ENCODE assay signal across 10 cellular contexts in genomic region chr12:68373836-68374314, GRCh38. TPM values are rescaled to one million over a fixed set of nuclear protein-coding genes. Genes with fewer than 3 reads are reported as not detected.
DNase-seq lines count a peak whose midpoint lies in the region; ATAC-seq and TF ChIP-seq lines count a peak whose summit lies in the region.
"Had no signal": no experiment of that assay in that cellular context is flagged by ENCODE, and none has a peak within 500 bp of the region (broad histone marks: within the 10 kb centered on the region; RNA-seq: fewer than 3 reads in every experiment).

No MANE protein-coding gene starts in this region.

- TF ChIP-seq RAD21 in IMR-90 (IDR thresholded peaks at IDR 0.05; ENCODE audit: low read length): no peak

- dilution Hi-C loops in IMR-90 (cut with HindIII; ENCODE audit: low sequenced_read_pairs, unreplicated experiment): no loop called here

- H3K4me2 ChIP-seq in IMR-90 (ENCODE audit: low read depth, low read length) (no peak overlapping the region), neural progenitor cell (no peak overlapping the region)

- H3K27me3 ChIP-seq in IMR-90 (ENCODE audit: control insufficient read depth, insufficient read depth, low read length) (no peaks in the 10 kb centered on the region; the same call in none of the 2 replicates), neural progenitor cell (no peaks in the 10 kb centered on the region)
- H3K27me3 ChIP-seq: SJSA1 had no signal

- DNase-seq in GDM1 (lab: John Stamatoyannopoulos, UW) (peak; percentile 60), IMR-90 (no peak), H4 (ENCODE audit: low spot score) (no peak), GM03348 (ENCODE audit: low spot score) (no peak), neural progenitor cell (ENCODE audit: low spot score) (no peak), middle frontal gyrus (ENCODE audit: extremely low spot score, low spot score) (no peak)
- DNase-seq in activated naive CD8-positive, alpha-beta T cell treated with anti-CD3 and anti-CD28 coated beads, Interleukin-2, amount 10 ng/mL, durations not matched to agents 7 days and 5 days: no peak

- no peaks in the 10 kb centered on the region for H4K20me1 ChIP-seq in IMR-90 (ENCODE audit: insufficient read depth, low read length)
- no peaks in the 10 kb centered on the region for H4K20me1 ChIP-seq in neural progenitor cell (ENCODE audit: low read depth)

- CTCF ChIA-PET in IMR-90 (lab: Yijun Ruan, JAX): no interaction called here

- H2AFZ ChIP-seq in IMR-90 (replicated peaks; ENCODE audit: low read length, poor library complexity): no peak overlapping the region
- H2AFZ ChIP-seq in neural progenitor cell (replicated peaks): no peak overlapping the region

- H3K79me2 ChIP-seq in neural progenitor cell (ENCODE audit: low read depth): no peaks in the 10 kb centered on the region

- no peak overlapping the region for H2BK5ac ChIP-seq in IMR-90 (ENCODE audit: low read depth, low read length, poor library complexity, severe bottlenecking)

- no TSS peak for BruUV-seq in IMR-90 (replicated peaks; lab: Mats Ljungman, UMichigan)

- peaks cover 2% of the 10 kb centered on the region for H3K9me3 Mint-ChIP-seq in activated naive CD8-positive, alpha-beta T cell treated with anti-CD3 and anti-CD28 coated beads, Interleukin-2, amount 10 ng/mL, durations not matched to agents 7 days and 5 days
- H3K9me3 Mint-ChIP-seq in neural progenitor cell: no peaks in the 10 kb centered on the region

- no peak overlapping the region for H4K8ac ChIP-seq in IMR-90 (ENCODE audit: low read depth in 2 of 2, low read length in 2 of 2)

- no peak overlapping the region for H3K4me3 Mint-ChIP-seq in activated naive CD8-positive, alpha-beta T cell treated with anti-CD3 and anti-CD28 coated beads, Interleukin-2, amount 10 ng/mL, durations not matched to agents 7 days and 5 days
- H3K4me3 Mint-ChIP-seq in neural progenitor cell: no peak overlapping the region

- no peak overlapping the region for H4K5ac ChIP-seq in IMR-90 (ENCODE audit: low read depth, low read length)

- no peak overlapping the region for H2BK20ac ChIP-seq in IMR-90 (ENCODE audit: low read depth, low read length)

- H2AK9ac ChIP-seq in IMR-90 (replicated peaks; ENCODE audit: low read depth, low read length, poor library complexity): peak overlapping the region; percentile 44

- peaks cover 2% of the 10 kb centered on the region for H3K36me3 Mint-ChIP-seq in activated naive CD8-positive, alpha-beta T cell treated with anti-CD3 and anti-CD28 coated beads, Interleukin-2, amount 10 ng/mL, durations not matched to agents 7 days and 5 days
- no peaks in the 10 kb centered on the region for H3K36me3 Mint-ChIP-seq in neural progenitor cell

- no peaks in the 10 kb centered on the region for H3K9me3 ChIP-seq in IMR-90 (ENCODE audit: control insufficient read depth, insufficient read depth, low read length)
- H3K9me3 ChIP-seq in neural progenitor cell (ENCODE audit: low read depth): no peaks in the 10 kb centered on the region
- H3K9me3 ChIP-seq: SJSA1 had no signal

- H3K4me1 Mint-ChIP-seq in activated naive CD8-positive, alpha-beta T cell treated with anti-CD3 and anti-CD28 coated beads, Interleukin-2, amount 10 ng/mL, durations not matched to agents 7 days and 5 days: peaks cover 23% of the 10 kb centered on the region
- peaks cover 17% of the 10 kb centered on the region for H3K4me1 Mint-ChIP-seq in neural progenitor cell

- POLR2A ChIA-PET in IMR-90 (lab: Charles Lee; ENCODE audit: unreplicated experiment): no interaction called here
- POLR2A ChIA-PET in activated naive CD8-positive, alpha-beta T cell treated with anti-CD3 and anti-CD28 coated beads, Interleukin-2, amount 10 ng/mL, durations not matched to agents 7 days and 5 days (lab: Charles Lee): interaction anchor here (0.9 to 2.8 kb wide), 4 partner anchors 10 to 237 kb away, joined by 3 to 12 read pairs (median 3); partner anchors contain the start of gene RAP1B

- H4K91ac ChIP-seq in IMR-90 (ENCODE audit: insufficient read depth, low read depth, low read length): no peak overlapping the region

- H2BK15ac ChIP-seq in IMR-90 (ENCODE audit: low read depth, low read length): no peak overlapping the region

- no peak overlapping the region for H3K9ac ChIP-seq in IMR-90 (ENCODE audit: low read depth, low read length)
- no peak overlapping the region for H3K9ac ChIP-seq in neural progenitor cell

- H3K56ac ChIP-seq in IMR-90 (ENCODE audit: extremely low read depth, insufficient read depth, low read length): no peak overlapping the region

- no peak overlapping the region for H2AK5ac ChIP-seq in IMR-90 (ENCODE audit: low read depth, low read length)

- no peak overlapping the region for H3K23ac ChIP-seq in IMR-90 (ENCODE audit: low read depth, low read length)

- H3K4me1 ChIP-seq in IMR-90 (ENCODE audit: control insufficient read depth, insufficient read depth, low read length): no peaks in the 10 kb centered on the region
- H3K4me1 ChIP-seq in neural progenitor cell: no peaks in the 10 kb centered on the region

- H3K27ac Mint-ChIP-seq in activated naive CD8-positive, alpha-beta T cell treated with anti-CD3 and anti-CD28 coated beads, Interleukin-2, amount 10 ng/mL, durations not matched to agents 7 days and 5 days: peak overlapping the region; percentile 23
- H3K27ac Mint-ChIP-seq in neural progenitor cell: no peak overlapping the region

- H3K9me1 ChIP-seq in IMR-90 (ENCODE audit: insufficient read depth, low read length): no peaks in the 10 kb centered on the region; the same call in 1 of the 2 replicates

- in situ Hi-C loops in IMR-90 (cut with MboI; ENCODE audit: low sequenced_read_pairs): loop anchor here (25.0 kb wide), 1 partner anchor 313 kb away; the partner anchor contains the start of gene NUP107

- no peaks in the 10 kb centered on the region for H3K27me3 Mint-ChIP-seq in activated naive CD8-positive, alpha-beta T cell treated with anti-CD3 and anti-CD28 coated beads, Interleukin-2, amount 10 ng/mL, durations not matched to agents 7 days and 5 days
- H3K27me3 Mint-ChIP-seq in neural progenitor cell (ENCODE audit: insufficient read depth, low read depth): peaks cover 2% of the 10 kb centered on the region

- no peak overlapping the region for H3K18ac ChIP-seq in IMR-90 (ENCODE audit: low read depth, low read length)

- H3K4me3 ChIP-seq in IMR-90 (ENCODE audit: insufficient read depth, low read depth, low read length) (no peak overlapping the region), neural progenitor cell (no peak overlapping the region)
- H3K4me3 ChIP-seq: SJSA1 had no signal

- H3K36me3 ChIP-seq in IMR-90 (ENCODE audit: control insufficient read depth, insufficient read depth, low read length) (no peaks in the 10 kb centered on the region), neural progenitor cell (no peaks in the 10 kb centered on the region)
- H3K36me3 ChIP-seq: SJSA1 had no signal

- H3F3A ChIP-seq in neural progenitor cell (ENCODE audit: low read depth): no peaks in the 10 kb centered on the region

- ATAC-seq in GM21515 (IDR thresholded peaks at IDR 0.05; ENCODE audit: unreplicated experiment) (peak; percentile 21), IMR-90 (ENCODE audit: low read depth) (no peak)
- ATAC-seq in activated naive CD8-positive, alpha-beta T cell treated with anti-CD3 and anti-CD28 coated beads, Interleukin-2, amount 10 ng/mL, durations not matched to agents 7 days and 5 days (ENCODE audit: low read depth): no peak

- intact Hi-C loops in IMR-90 (cut with micrococcal nuclease): no loop called here

- no peaks in the 10 kb centered on the region for H3K79me1 ChIP-seq in IMR-90 (ENCODE audit: low read depth in 1 of 2, low read length in 2 of 2)

- H3K27ac ChIP-seq in IMR-90 (ENCODE audit: insufficient read depth, low read length): no peak overlapping the region
- no peak overlapping the region for H3K27ac ChIP-seq in neural progenitor cell
- H3K27ac ChIP-seq: epithelial cell of prostate, SJSA1 had no signal

- H2BK120ac ChIP-seq in IMR-90 (ENCODE audit: low read depth, low read length): no peak overlapping the region

- no peak overlapping the region for H3K14ac ChIP-seq in IMR-90 (replicated peaks; ENCODE audit: low read depth, low read length)

- TF ChIP-seq POLR2A in IMR-90 (IDR thresholded peaks at IDR 0.05; ENCODE audit: low read depth, low read length): no peak

- WGBS in IMR-90 (ENCODE audit: extremely low coverage in 2 of 2, insufficient read length in 1 of 2), 2 experiments: 60% methylated on average over 1 of the region's 4 CpGs; no CpG with 5 or more reads in 1 of the 2 experiments

- no peak overlapping the region for H3K4ac ChIP-seq in IMR-90 (ENCODE audit: low read depth, low read length)

- no peak for TF ChIP-seq CTCF in IMR-90 (conservative IDR thresholded peaks at IDR 0.05; ENCODE audit: low read depth, low read length)
- no peak for TF ChIP-seq CTCF in neural progenitor cell (IDR thresholded peaks at IDR 0.05)

TF ChIP-seq in IMR-90, 13 proteins besides CTCF, POLR2A, EP300 and RAD21 (continues in another document):
- TF ChIP-seq NFE2L2 (IDR thresholded peaks at IDR 0.05; ENCODE audit: low read depth, low read length) (no peak), MAFK (IDR thresholded peaks at IDR 0.05; ENCODE audit: low read depth, low read length) (no peak), RCOR1 (IDR thresholded peaks at IDR 0.05; ENCODE audit: insufficient replicate concordance, low read length) (no peak), FOS (IDR thresholded peaks at IDR 0.05; ENCODE audit: low read depth, low read length) (no peak), CEBPB (IDR thresholded peaks at IDR 0.05; ENCODE audit: low read depth, low read length) (no peak), MAZ (IDR thresholded peaks at IDR 0.05; ENCODE audit: borderline replicate concordance, low read depth, low read length) (no peak), MXI1 (IDR thresholded peaks at IDR 0.05; ENCODE audit: borderline replicate concordance, low read depth, low read length) (no peak)
- TF ChIP-seq, protein P1, sequence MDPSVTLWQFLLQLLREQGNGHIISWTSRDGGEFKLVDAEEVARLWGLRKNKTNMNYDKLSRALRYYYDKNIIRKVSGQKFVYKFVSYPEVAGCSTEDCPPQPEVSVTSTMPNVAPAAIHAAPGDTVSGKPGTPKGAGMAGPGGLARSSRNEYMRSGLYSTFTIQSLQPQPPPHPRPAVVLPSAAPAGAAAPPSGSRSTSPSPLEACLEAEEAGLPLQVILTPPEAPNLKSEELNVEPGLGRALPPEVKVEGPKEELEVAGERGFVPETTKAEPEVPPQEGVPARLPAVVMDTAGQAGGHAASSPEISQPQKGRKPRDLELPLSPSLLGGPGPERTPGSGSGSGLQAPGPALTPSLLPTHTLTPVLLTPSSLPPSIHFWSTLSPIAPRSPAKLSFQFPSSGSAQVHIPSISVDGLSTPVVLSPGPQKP (IDR thresholded peaks at IDR 0.05; ENCODE audit: borderline replicate concordance, low read depth, low read length): no peak

RNA-seq across cellular contexts. Expression of gene MDM1, which starts 41.7 kb away (rescaled TPM):
- total RNA-seq in IMR-90 (2012; rRNA removed) (5.6 and 7.8 TPM in 2 replicates), neural progenitor cell (ENCODE audit: low replicate concordance) (33.7 and 47.2 TPM in 2 replicates)
- 4.8 and 5.7 TPM in 2 replicates for polyA plus RNA-seq in IMR-90 (2012; rRNA removed)
- polyA plus RNA-seq in IMR-90 (2012; cell fraction: cytosol; rRNA removed): 0.52 and 0.65 TPM in 2 replicates
- polyA plus RNA-seq in IMR-90 (2012; cell fraction: nucleus; rRNA removed; ENCODE audit: low replicate concordance): 4.1 and 33.0 TPM in 2 replicates
- total RNA-seq in activated naive CD8-positive, alpha-beta T cell treated with anti-CD3 and anti-CD28 coated beads, Interleukin-2, amount 10 ng/mL, durations not matched to agents 7 days and 5 days: 10 to 100 TPM; 23.2 to 24.0 TPM
- total RNA-seq in H4 (2014; rRNA removed; shearing (Covaris generic)): 8.4 and 13.4 TPM in 2 replicates
